24 cellular contexts compared by ENCODE assay signal in the genomic region with DNA sequence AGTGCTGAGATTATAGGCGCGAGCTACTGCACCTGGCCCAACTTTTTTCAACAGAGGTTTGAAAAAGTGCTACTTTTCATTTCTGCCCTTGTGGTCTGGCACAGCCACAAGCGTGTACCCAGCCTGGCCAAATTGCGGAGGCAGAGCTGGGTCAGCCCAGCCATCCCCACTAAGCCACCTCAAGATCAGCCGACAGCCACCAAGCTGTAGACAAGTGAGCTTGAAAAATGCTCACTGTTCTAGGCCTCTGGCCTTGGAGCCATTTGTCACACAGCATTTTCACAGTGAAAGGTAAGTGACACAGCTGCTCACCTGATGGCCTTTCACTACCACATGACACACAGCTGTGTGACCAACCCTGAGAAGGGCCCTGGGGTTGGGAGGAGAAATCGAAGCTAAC.
"Had no signal": no experiment of that assay in that cellular context is flagged by ENCODE, and none has a peak within 500 bp of the region (broad histone marks: within the 10 kb centered on the region; RNA-seq: fewer than 3 reads in every experiment).

No MANE protein-coding gene starts in this region.

- H3K4me1 ChIP-seq: breast epithelium, Peyer's patch, SJSA1 had no signal

- H3K36me3 ChIP-seq: breast epithelium had no signal

- DNase-seq: activated CD4-positive, alpha-beta T cell treated with anti-CD3 and anti-CD28 coated beads for 48 hours; activated CD4-positive, alpha-beta T cell treated with anti-CD3 and anti-CD28 coated beads, Interleukin-2, amount 50 U/mL, for 4 hours; activated CD4-positive, CD25-positive, alpha-beta regulatory T cell treated with anti-CD3 and anti-CD28 coated beads, Interleukin-2, amount 50 U/mL, for 72 hours; activated CD8-positive, alpha-beta memory T cell treated with anti-CD3 and anti-CD28 coated beads for 24 hours; activated effector memory CD4-positive, alpha-beta T cell treated with anti-CD3 and anti-CD28 coated beads, Interleukin-2, amount 50 U/mL, for 16 hours; activated naive CD4-positive, alpha-beta T cell treated with anti-CD3 and anti-CD28 coated beads for 36 hours; activated naive CD8-positive, alpha-beta T cell treated with anti-CD3 and anti-CD28 coated beads for 36 hours; activated T-cell treated with anti-CD3 and anti-CD28 coated beads, Interleukin-2, amount 50 U/mL, for 4 hours; anterior cingulate cortex; caudate nucleus; KBM-7; NCI-H1092; NCI-H1417; NCI-H1930; NCI-H345; NCI-H510A treated with DMSO at 0.1 percent for 48 hours; NCI-H69; Peyer's patch; SHP77; SW 1271 had no signal

- H3K9me3 ChIP-seq: breast epithelium, Peyer's patch, SJSA1 had no signal

- H3K4me3 Mint-ChIP-seq: activated naive CD4-positive, alpha-beta T cell treated with anti-CD3 and anti-CD28 coated beads for 36 hours; activated naive CD8-positive, alpha-beta T cell treated with anti-CD3 and anti-CD28 coated beads for 36 hours; activated T-cell treated with anti-CD3 and anti-CD28 coated beads, Interleukin-2, amount 50 U/mL, for 4 hours; T-helper 1 cell treated with Interleukin-12 subunit alpha and Interleukin-12 subunit beta and Interleukin-4 antibody, amounts not matched to agents 30 μg/mL and 1 μg/mL, for 36 hours had no signal

- H3K4me3 ChIP-seq: breast epithelium, Peyer's patch, SJSA1 had no signal

- H3K27me3 ChIP-seq: breast epithelium, Peyer's patch, SJSA1 had no signal

- H3K27ac Mint-ChIP-seq: activated naive CD4-positive, alpha-beta T cell treated with anti-CD3 and anti-CD28 coated beads for 36 hours; activated naive CD8-positive, alpha-beta T cell treated with anti-CD3 and anti-CD28 coated beads for 36 hours; T-helper 1 cell treated with Interleukin-12 subunit alpha and Interleukin-12 subunit beta and Interleukin-4 antibody, amounts not matched to agents 30 μg/mL and 1 μg/mL, for 36 hours had no signal

- H3K27ac ChIP-seq: breast epithelium, Peyer's patch, SJSA1 had no signal

- H3K9me3 Mint-ChIP-seq: activated naive CD4-positive, alpha-beta T cell treated with anti-CD3 and anti-CD28 coated beads for 36 hours; activated naive CD8-positive, alpha-beta T cell treated with anti-CD3 and anti-CD28 coated beads for 36 hours; activated T-cell treated with anti-CD3 and anti-CD28 coated beads, Interleukin-2, amount 50 U/mL, for 4 hours; T-helper 1 cell treated with Interleukin-12 subunit alpha and Interleukin-12 subunit beta and Interleukin-4 antibody, amounts not matched to agents 30 μg/mL and 1 μg/mL, for 36 hours had no signal

- H3K27me3 Mint-ChIP-seq: activated naive CD8-positive, alpha-beta T cell treated with anti-CD3 and anti-CD28 coated beads for 36 hours had no signal

- ATAC-seq: activated T-cell treated with anti-CD3 and anti-CD28 coated beads, Interleukin-2, amount 50 U/mL, for 4 hours; SK-N-SH treated with all-trans-retinoic acid at 6 μM for 48 hours had no signal
